Comparison of ENCODE assay signal across 1 cellular context in genomic region chr20:33825340-33826269, GRCh38.
A peak's percentile ranks its signal among the peaks of the same experiment; 100 is the strongest.
TF ChIP-seq lines count a peak whose summit lies in the region.

No MANE protein-coding gene starts in this region.

TF ChIP-seq in HepG2, 621 proteins besides CTCF, POLR2A, EP300 and RAD21 (continued from another document and continues in another):
- TF ChIP-seq ZNF280B (CRISPR knock-in tag; IDR thresholded peaks at IDR 0.05; ENCODE audit: borderline replicate concordance) (no peak), ZNF260 (CRISPR knock-in tag; IDR thresholded peaks at IDR 0.05; ENCODE audit: borderline replicate concordance, low read depth) (no peak), ZNF335 (CRISPR knock-in tag; IDR thresholded peaks at IDR 0.05) (no peak; the same call in 1 of the 2 replicates), NCOA1 (CRISPR knock-in tag; IDR thresholded peaks at IDR 0.05) (no peak; the same call in 1 of the 2 replicates), AKAP8 (CRISPR knock-in tag; IDR thresholded peaks at IDR 0.05) (no peak), HOMEZ (CRISPR knock-in tag; IDR thresholded peaks at IDR 0.05; ENCODE audit: low read depth) (no peak), MLXIP (CRISPR knock-in tag; IDR thresholded peaks at IDR 0.05; ENCODE audit: borderline replicate concordance) (no peak), FOXC1 (CRISPR knock-in tag; IDR thresholded peaks at IDR 0.05; ENCODE audit: borderline replicate concordance) (0 out of 2 replicates have a peak, but pooled peaks have one; percentile 15), DPF2 (CRISPR knock-in tag; IDR thresholded peaks at IDR 0.05; ENCODE audit: borderline replicate concordance, low read depth) (peak; percentile 63; the same call in 1 of the 2 replicates), MXD4 (CRISPR knock-in tag; IDR thresholded peaks at IDR 0.05) (no peak), MEIS2 (CRISPR knock-in tag; IDR thresholded peaks at IDR 0.05) (peak; percentile 88; the same call in 1 of the 2 replicates), HCFC1 (IDR thresholded peaks at IDR 0.05; ENCODE audit: low read depth, low read length) (no peak), GATAD1 (CRISPR knock-in tag; IDR thresholded peaks at IDR 0.05) (no peak), KAT2B (IDR thresholded peaks at IDR 0.05; ENCODE audit: borderline replicate concordance, low read depth, low read length) (no peak), ZNF430 (CRISPR knock-in tag; IDR thresholded peaks at IDR 0.05) (peak; percentile 63; the same call in 1 of the 2 replicates), ZNF790 (CRISPR knock-in tag; IDR thresholded peaks at IDR 0.05; ENCODE audit: borderline replicate concordance) (0 out of 2 replicates have a peak, but pooled peaks have one; percentile 49), TEAD3 (CRISPR knock-in tag; optimal IDR thresholded peaks at IDR 0.05; ENCODE audit: borderline replicate concordance) (peak; percentile 33), TFE3 (CRISPR knock-in tag; IDR thresholded peaks at IDR 0.05) (no peak), PATZ1 (CRISPR knock-in tag; IDR thresholded peaks at IDR 0.05) (no peak), ZNF589 (CRISPR knock-in tag; conservative IDR thresholded peaks at IDR 0.05) (no peak), SMYD3 (CRISPR knock-in tag; IDR thresholded peaks at IDR 0.05) (0 out of 2 replicates have a peak, but pooled peaks have one; percentile 14), ZNF891 (CRISPR knock-in tag; IDR thresholded peaks at IDR 0.05) (no peak), ZNF276 (CRISPR knock-in tag; IDR thresholded peaks at IDR 0.05; ENCODE audit: low read depth) (no peak), TCF7 (IDR thresholded peaks at IDR 0.05; ENCODE audit: low read depth) (0 out of 2 replicates have a peak, but pooled peaks have one; percentile 30), RBM22 (optimal IDR thresholded peaks at IDR 0.05; ENCODE audit: low read length) (peak; percentile 65), RXRB (CRISPR knock-in tag; IDR thresholded peaks at IDR 0.05; ENCODE audit: borderline replicate concordance) (no peak; the same call in 1 of the 2 replicates), EZH2 (conservative IDR thresholded peaks at IDR 0.05; ENCODE audit: low read depth, low read length) (no peak), ZSCAN31 (CRISPR knock-in tag; IDR thresholded peaks at IDR 0.05; ENCODE audit: low read depth) (no peak), ZNF382 (CRISPR knock-in tag; IDR thresholded peaks at IDR 0.05; ENCODE audit: borderline replicate concordance) (no peak), KLF12 (CRISPR knock-in tag; IDR thresholded peaks at IDR 0.05; ENCODE audit: borderline replicate concordance) (no peak), FOXO1 (CRISPR knock-in tag; IDR thresholded peaks at IDR 0.05) (no peak), ZMAT5 (CRISPR knock-in tag; IDR thresholded peaks at IDR 0.05; ENCODE audit: borderline replicate concordance, low read depth) (no peak), GZF1 (CRISPR knock-in tag; IDR thresholded peaks at IDR 0.05) (no peak), SKI (IDR thresholded peaks at IDR 0.05; ENCODE audit: partially characterized antibody) (peak; percentile 31), SRSF1 (optimal IDR thresholded peaks at IDR 0.05; ENCODE audit: low read depth, low read length) (no peak), ARHGAP35 (CRISPR knock-in tag; IDR thresholded peaks at IDR 0.05; ENCODE audit: borderline replicate concordance) (peak; percentile 64; the same call in 1 of the 2 replicates), SNAPC2 (CRISPR knock-in tag; IDR thresholded peaks at IDR 0.05) (no peak), FOXA1 (IDR thresholded peaks at IDR 0.05) (no peak), FOXA1 (CRISPR knock-in tag; IDR thresholded peaks at IDR 0.05) (no peak), ZFP36L1 (CRISPR knock-in tag; IDR thresholded peaks at IDR 0.05) (0 out of 2 replicates have a peak, but pooled peaks have one; percentile 37), HDAC6 (IDR thresholded peaks at IDR 0.05; ENCODE audit: low read depth, low read length) (no peak), ZNF264 (CRISPR knock-in tag; IDR thresholded peaks at IDR 0.05) (no peak), BORCS8-MEF2B (CRISPR knock-in tag; IDR thresholded peaks at IDR 0.05) (0 out of 2 replicates have a peak, but pooled peaks have one; percentile 42), ARID4A (CRISPR knock-in tag; IDR thresholded peaks at IDR 0.05; ENCODE audit: borderline replicate concordance) (peak; percentile 27; the same call in 1 of the 2 replicates), THYN1 (CRISPR knock-in tag; IDR thresholded peaks at IDR 0.05; ENCODE audit: borderline replicate concordance, low read depth) (no peak), MAZ (IDR thresholded peaks at IDR 0.05; ENCODE audit: borderline replicate concordance, low read depth, low read length) (no peak), MAZ (CRISPR knock-in tag; IDR thresholded peaks at IDR 0.05; ENCODE audit: low read depth) (no peak), TP53 (CRISPR knock-in tag; conservative IDR thresholded peaks at IDR 0.05) (peak; percentile 73; the same call in 1 of the 2 replicates), JARID2 (CRISPR knock-in tag; IDR thresholded peaks at IDR 0.05; ENCODE audit: insufficient replicate concordance) (peak; percentile 48)
